1 cellular context compared by ENCODE assay signal in the genomic region with DNA sequence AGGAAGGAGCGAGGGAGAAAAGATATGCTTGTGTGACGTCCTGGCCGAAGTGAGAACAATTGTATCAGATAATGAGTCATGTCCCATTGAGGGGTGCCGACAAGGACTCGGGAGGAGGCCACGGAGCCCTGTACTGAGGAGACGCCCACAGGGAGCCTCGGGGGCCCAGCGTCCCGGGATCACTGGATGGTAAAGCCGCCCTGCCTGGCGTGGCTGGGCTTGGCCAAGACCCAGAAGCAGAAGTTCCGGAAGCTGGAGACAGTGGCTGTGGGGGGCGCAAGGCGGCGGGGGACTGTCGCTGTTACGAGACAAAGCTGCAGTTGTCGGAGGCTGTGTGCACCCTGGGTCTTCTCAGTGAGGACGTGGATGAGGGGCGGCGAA.
TF ChIP-seq lines count a peak whose summit lies in the region.

No MANE protein-coding gene starts in this region.

TF ChIP-seq in WTC11, 78 proteins besides CTCF, POLR2A, EP300 and RAD21 (continued from another document):
- TF ChIP-seq, protein P1, sequence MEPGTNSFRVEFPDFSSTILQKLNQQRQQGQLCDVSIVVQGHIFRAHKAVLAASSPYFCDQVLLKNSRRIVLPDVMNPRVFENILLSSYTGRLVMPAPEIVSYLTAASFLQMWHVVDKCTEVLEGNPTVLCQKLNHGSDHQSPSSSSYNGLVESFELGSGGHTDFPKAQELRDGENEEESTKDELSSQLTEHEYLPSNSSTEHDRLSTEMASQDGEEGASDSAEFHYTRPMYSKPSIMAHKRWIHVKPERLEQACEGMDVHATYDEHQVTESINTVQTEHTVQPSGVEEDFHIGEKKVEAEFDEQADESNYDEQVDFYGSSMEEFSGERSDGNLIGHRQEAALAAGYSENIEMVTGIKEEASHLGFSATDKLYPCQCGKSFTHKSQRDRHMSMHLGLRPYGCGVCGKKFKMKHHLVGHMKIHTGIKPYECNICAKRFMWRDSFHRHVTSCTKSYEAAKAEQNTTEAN (CRISPR knock-in tag; IDR thresholded peaks at IDR 0.05), result no peak
